29 cellular contexts compared by ENCODE assay signal in the genomic region with DNA sequence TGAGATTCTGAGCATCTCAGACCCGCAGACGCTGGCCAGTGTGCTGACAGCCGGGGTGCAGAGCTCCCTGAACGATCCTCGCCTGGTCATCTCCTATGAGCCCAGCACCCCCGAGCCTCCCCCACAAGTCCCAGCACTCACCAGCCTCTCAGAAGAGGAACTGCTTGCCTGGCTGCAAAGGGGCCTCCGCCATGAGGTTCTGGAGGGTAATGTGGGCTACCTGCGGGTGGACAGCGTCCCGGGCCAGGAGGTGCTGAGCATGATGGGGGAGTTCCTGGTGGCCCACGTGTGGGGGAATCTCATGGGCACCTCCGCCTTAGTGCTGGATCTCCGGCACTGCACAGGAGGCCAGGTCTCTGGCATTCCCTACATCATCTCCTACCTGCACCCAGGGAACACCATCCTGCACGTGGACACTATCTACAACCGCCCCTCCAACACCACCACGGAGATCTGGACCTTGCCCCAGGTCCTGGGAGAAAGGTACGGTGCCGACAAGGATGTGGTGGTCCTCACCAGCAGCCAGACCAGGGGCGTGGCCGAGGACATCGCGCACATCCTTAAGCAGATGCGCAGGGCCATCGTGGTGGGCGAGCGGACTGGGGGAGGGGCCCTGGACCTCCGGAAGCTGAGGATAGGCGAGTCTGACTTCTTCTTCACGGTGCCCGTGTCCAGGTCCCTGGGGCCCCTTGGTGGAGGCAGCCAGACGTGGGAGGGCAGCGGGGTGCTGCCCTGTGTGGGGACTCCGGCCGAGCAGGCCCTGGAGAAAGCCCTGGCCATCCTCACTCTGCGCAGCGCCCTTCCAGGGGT. TPM values are rescaled to one million over a fixed set of nuclear protein-coding genes. Genes with fewer than 3 reads are reported as not detected.
"Had no signal": no experiment of that assay in that cellular context is flagged by ENCODE, and none has a peak within 500 bp of the region (broad histone marks: within the 10 kb centered on the region; RNA-seq: fewer than 3 reads in every experiment).

No MANE protein-coding gene starts in this region.

- DNase-seq: activated CD4-positive, alpha-beta T cell treated with anti-CD3 and anti-CD28 coated beads for 48 hours; activated CD4-positive, alpha-beta T cell treated with anti-CD3 and anti-CD28 coated beads, Interleukin-2, amount 50 U/mL, for 4 hours; activated CD8-positive, alpha-beta memory T cell treated with anti-CD3 and anti-CD28 coated beads, Interleukin-2, amount 50 U/mL, for 48 hours; activated CD8-positive, alpha-beta T cell treated with anti-CD3 and anti-CD28 coated beads, Interleukin-2, amount 10 ng/mL, durations not matched to agents 7 days and 5 days; activated gamma-delta T cell; activated naive CD4-positive, alpha-beta T cell treated with anti-CD3 and anti-CD28 coated beads for 36 hours; activated T-cell treated with anti-CD3 and anti-CD28 coated beads, Interleukin-2, amount 50 U/mL, for 1 hour; amygdala; brain microvascular endothelial cell; NCI-H1092 treated with DMSO at 0.1 percent for 48 hours; NCI-H1417 treated with DMSO at 0.1 percent for 48 hours; NCI-H1694; NCI-H2029; NCI-H2107; NCI-H2171 treated with DMSO at 0.1 percent for 48 hours; NCI-H345; NCI-H510A; NCI-H526 treated with DMSO at 0.1 percent for 48 hours; SHP77; T-helper 17 cell; T-helper 9 cell had no signal

- H3K36me3 Mint-ChIP-seq: activated naive CD8-positive, alpha-beta T cell had no signal

- H3K27ac ChIP-seq: brain microvascular endothelial cell, cardiac muscle cell, KMS-11, Peyer's patch, SJSA1, VCaP had no signal

- H3K9me3 Mint-ChIP-seq: activated naive CD4-positive, alpha-beta T cell treated with anti-CD3 and anti-CD28 coated beads for 36 hours had no signal

- ATAC-seq: activated CD8-positive, alpha-beta T cell treated with anti-CD3 and anti-CD28 coated beads, Interleukin-2, amount 10 ng/mL, durations not matched to agents 7 days and 5 days; HepG2; T-helper 17 cell had no signal

- H3K4me3 ChIP-seq: cardiac muscle cell, Peyer's patch, SJSA1 had no signal

- H3K4me2 ChIP-seq: KMS-11 had no signal

- H3K36me3 ChIP-seq: brain microvascular endothelial cell, cardiac muscle cell, Peyer's patch, SJSA1 had no signal

- H3K27me3 ChIP-seq: brain microvascular endothelial cell, cardiac muscle cell, Peyer's patch had no signal

- H3K4me3 Mint-ChIP-seq: activated CD8-positive, alpha-beta T cell treated with anti-CD3 and anti-CD28 coated beads, Interleukin-2, amount 10 ng/mL, durations not matched to agents 7 days and 5 days; activated naive CD4-positive, alpha-beta T cell treated with anti-CD3 and anti-CD28 coated beads for 36 hours; activated naive CD8-positive, alpha-beta T cell; T-helper 17 cell had no signal

- H3K4me1 ChIP-seq: SJSA1 had no signal

- H3K9me3 ChIP-seq: Peyer's patch, SJSA1 had no signal

- H3K27me3 Mint-ChIP-seq: activated naive CD8-positive, alpha-beta T cell had no signal

- H3K27ac Mint-ChIP-seq: activated CD8-positive, alpha-beta T cell treated with anti-CD3 and anti-CD28 coated beads, Interleukin-2, amount 10 ng/mL, durations not matched to agents 7 days and 5 days; activated naive CD4-positive, alpha-beta T cell treated with anti-CD3 and anti-CD28 coated beads for 36 hours; activated naive CD8-positive, alpha-beta T cell; T-helper 17 cell had no signal

RNA-seq across cellular contexts. Expression of a gene that starts 0.7 kb away (rescaled TPM):
- total RNA-seq: activated CD8-positive, alpha-beta T cell treated with anti-CD3 and anti-CD28 coated beads, Interleukin-2, amount 10 ng/mL, durations not matched to agents 7 days and 5 days; activated naive CD4-positive, alpha-beta T cell treated with anti-CD3 and anti-CD28 coated beads for 36 hours; cardiac muscle cell; HepG2; MCF 10A; Peyer's patch; SJSA1; T-helper 17 cell had no signal

RNA-seq across cellular contexts. Expression of a gene that starts 26.6 kb away (rescaled TPM):
- total RNA-seq: activated CD8-positive, alpha-beta T cell treated with anti-CD3 and anti-CD28 coated beads, Interleukin-2, amount 10 ng/mL, durations not matched to agents 7 days and 5 days; activated naive CD4-positive, alpha-beta T cell treated with anti-CD3 and anti-CD28 coated beads for 36 hours; HepG2; MCF 10A; Peyer's patch; SJSA1; T-helper 17 cell had no signal

RNA-seq across cellular contexts. Expression of a gene that starts 35.2 kb away (rescaled TPM):
- total RNA-seq: activated CD8-positive, alpha-beta T cell treated with anti-CD3 and anti-CD28 coated beads, Interleukin-2, amount 10 ng/mL, durations not matched to agents 7 days and 5 days; T-helper 17 cell had no signal

RNA-seq across cellular contexts. Expression of a gene that starts 48.9 kb away (rescaled TPM):
- total RNA-seq: activated CD8-positive, alpha-beta T cell treated with anti-CD3 and anti-CD28 coated beads, Interleukin-2, amount 10 ng/mL, durations not matched to agents 7 days and 5 days; HepG2; MCF 10A; SJSA1 had no signal
